ENCODE assay signal across 9 cellular contexts in genomic region chr2:28325567-28326468, GRCh38.
DNase-seq lines count a peak whose midpoint lies in the region; ATAC-seq, FAIRE-seq and TF ChIP-seq lines count a peak whose summit lies in the region.
"Had no signal": no experiment of that assay in that cellular context is flagged by ENCODE, and none has a peak within 500 bp of the region (broad histone marks: within the 10 kb centered on the region; RNA-seq: fewer than 3 reads in every experiment).

No MANE protein-coding gene starts in this region.

- no peak overlapping the region for H3K4me3 Mint-ChIP-seq in natural killer cell treated with Interleukin-12 subunit alpha and Interleukin-12 subunit beta and Interleukin-15 and Interleukin-18, amount 100 ng/mL, for 72 hours
- H3K4me3 Mint-ChIP-seq in natural killer cell = no peak overlapping the region
- H3K4me3 Mint-ChIP-seq: CD8-positive, alpha-beta T cell had no signal

- peaks cover 12 to 14% of the 10 kb centered on the region in 2 donors for H3K4me1 Mint-ChIP-seq in natural killer cell treated with Interleukin-12 subunit alpha and Interleukin-12 subunit beta and Interleukin-15 and Interleukin-18, amount 100 ng/mL, for 72 hours (ENCODE audit: low read depth in 2 of 2)
- H3K4me1 Mint-ChIP-seq in natural killer cell = peaks cover 11 to 15% of the 10 kb centered on the region in 2 donors

- no peak for DNase-seq in natural killer cell treated with Interleukin-12 subunit alpha and Interleukin-12 subunit beta and Interleukin-15 and Interleukin-18, amount 100 ng/mL, for 72 hours (ENCODE audit: low spot score)
- no peak for DNase-seq in natural killer cell
- DNase-seq in NB4 (ENCODE audit: low read depth) = peak; percentile 79
- DNase-seq in ecto neural progenitor cell (ENCODE audit: low spot score) = peak; percentile 44
- peak; percentile 47 for DNase-seq in urothelium cell line (ENCODE audit: low spot score)
- no peak for DNase-seq in hepatocyte (ENCODE audit: low spot score)
- DNase-seq in cortex of kidney (lab: John Stamatoyannopoulos, UW) = no peak
- DNase-seq in NCI-H774 (lab: John Stamatoyannopoulos, UW) = no peak
- DNase-seq: CD8-positive, alpha-beta T cell had no signal

- H3K27ac Mint-ChIP-seq in natural killer cell treated with Interleukin-12 subunit alpha and Interleukin-12 subunit beta and Interleukin-15 and Interleukin-18, amount 100 ng/mL, for 72 hours = peak overlapping the region in 1 of 2 donors; percentile 67
- no peak overlapping the region for H3K27ac Mint-ChIP-seq in natural killer cell
- H3K27ac Mint-ChIP-seq: CD8-positive, alpha-beta T cell had no signal

- peak; percentile 62 to 69 for ATAC-seq in natural killer cell treated with Interleukin-12 subunit alpha and Interleukin-12 subunit beta and Interleukin-15 and Interleukin-18, amount 100 ng/mL, for 72 hours
- no peak for ATAC-seq in natural killer cell
- ATAC-seq: CD8-positive, alpha-beta T cell had no signal

- WGBS in hepatocyte (ENCODE audit: low lambda C conversion rate, missing lambda C conversion rate) = 86% methylated on average over 10 of the region's 10 CpGs

- peaks cover 16% of the 10 kb centered on the region for H3K4me1 ChIP-seq in hepatocyte (ENCODE audit: insufficient read depth)

- no peak overlapping the region for H3K27ac ChIP-seq in hepatocyte

- no peak overlapping the region for H3K4me2 ChIP-seq in hepatocyte

- H4K20me1 ChIP-seq in hepatocyte (ENCODE audit: insufficient read depth, poor library complexity, severe bottlenecking) = no peaks in the 10 kb centered on the region

- H3K9me3 ChIP-seq in hepatocyte (ENCODE audit: low read depth) = no peaks in the 10 kb centered on the region

- no peaks in the 10 kb centered on the region for H3K9me3 Mint-ChIP-seq in natural killer cell treated with Interleukin-12 subunit alpha and Interleukin-12 subunit beta and Interleukin-15 and Interleukin-18, amount 100 ng/mL, for 72 hours
- H3K9me3 Mint-ChIP-seq in natural killer cell = no peaks in the 10 kb centered on the region
- H3K9me3 Mint-ChIP-seq: CD8-positive, alpha-beta T cell had no signal

- TF ChIP-seq CTCF in natural killer cell (IDR thresholded peaks at IDR 0.05) (no peak), NB4 (IDR thresholded peaks at IDR 0.05; ENCODE audit: low read depth, low read length) (no peak), hepatocyte (IDR thresholded peaks at IDR 0.05; ENCODE audit: poor library complexity) (no peak)

- TF ChIP-seq POLR2A in NB4 (IDR thresholded peaks at IDR 0.05; ENCODE audit: extremely low read depth, insufficient read length) = no peak

- no peaks in the 10 kb centered on the region for H3K9me2 ChIP-seq in hepatocyte (replicated peaks; ENCODE audit: insufficient read depth)

- intact Hi-C loops in natural killer cell (cut with micrococcal nuclease) = no loop called here

- H3K36me3 ChIP-seq in hepatocyte (replicated peaks; ENCODE audit: insufficient read depth, low read depth) = no peaks in the 10 kb centered on the region

- no peaks in the 10 kb centered on the region for H3K27me3 ChIP-seq in hepatocyte

- H3K36me3 Mint-ChIP-seq in natural killer cell treated with Interleukin-12 subunit alpha and Interleukin-12 subunit beta and Interleukin-15 and Interleukin-18, amount 100 ng/mL, for 72 hours = peaks cover 10% of the 10 kb centered on the region
- H3K36me3 Mint-ChIP-seq in natural killer cell = peaks cover 6% of the 10 kb centered on the region

- FAIRE-seq in urothelium cell line (lab: Jason Lieb, UNC) = no peak

- H3K4me3 ChIP-seq in NB4 (ENCODE audit: low read depth, low read length) = no peak overlapping the region
- H3K4me3 ChIP-seq in hepatocyte = no peak overlapping the region

- no peak overlapping the region for H2AFZ ChIP-seq in hepatocyte

- no peaks in the 10 kb centered on the region for H3K79me2 ChIP-seq in hepatocyte

- no peaks in the 10 kb centered on the region for H3K27me3 Mint-ChIP-seq in natural killer cell treated with Interleukin-12 subunit alpha and Interleukin-12 subunit beta and Interleukin-15 and Interleukin-18, amount 100 ng/mL, for 72 hours
- no peaks in the 10 kb centered on the region for H3K27me3 Mint-ChIP-seq in natural killer cell (ENCODE audit: low read depth in 2 of 2)

Comparison
In these comparisons a context has a peak if more than half of its experiments do, and no peak if none do; other contexts are left out.
1. ATAC-seq: peak in natural killer cell treated with Interleukin-12 subunit alpha and Interleukin-12 subunit beta and Interleukin-15 and Interleukin-18, amount 100 ng/mL, for 72 hours (2 of 2); none in natural killer cell (0 of 3).
2. DNase-seq: peak in NB4 (single experiment), ecto neural progenitor cell (single experiment) and urothelium cell line (single experiment); none in natural killer cell treated with Interleukin-12 subunit alpha and Interleukin-12 subunit beta and Interleukin-15 and Interleukin-18, amount 100 ng/mL, for 72 hours (single experiment), natural killer cell (single experiment), hepatocyte (single experiment), cortex of kidney (single experiment) and NCI-H774 (single experiment).